1 cellular context compared by ENCODE assay signal in genomic region chr3:127320529-127321121, GRCh38.
A peak's percentile ranks its signal among the peaks of the same experiment; 100 is the strongest.
TF ChIP-seq lines count a peak whose summit lies in the region.

No MANE protein-coding gene starts in this region.

TF ChIP-seq in K562, 482 proteins besides CTCF, POLR2A, EP300 and RAD21 (continued from another document):
- TF ChIP-seq ZBTB34 (CRISPR knock-in tag; IDR thresholded peaks at IDR 0.05) (no peak), MIER1 (IDR thresholded peaks at IDR 0.05; ENCODE audit: low read depth) (peak; percentile 61; the same call in 1 of the 2 replicates), ESRRA (IDR thresholded peaks at IDR 0.05; ENCODE audit: borderline replicate concordance, low read depth) (peak; percentile 21; the same call in 1 of the 2 replicates), REST (CRISPR knock-in tag; IDR thresholded peaks at IDR 0.05; ENCODE audit: low read depth) (0 out of 2 replicates have a peak, but pooled peaks have one; percentile 61), NFIC (IDR thresholded peaks at IDR 0.05) (peak; percentile 37; the same call in 1 of the 2 replicates)
